22 cellular contexts compared by ENCODE assay signal in the genomic region with DNA sequence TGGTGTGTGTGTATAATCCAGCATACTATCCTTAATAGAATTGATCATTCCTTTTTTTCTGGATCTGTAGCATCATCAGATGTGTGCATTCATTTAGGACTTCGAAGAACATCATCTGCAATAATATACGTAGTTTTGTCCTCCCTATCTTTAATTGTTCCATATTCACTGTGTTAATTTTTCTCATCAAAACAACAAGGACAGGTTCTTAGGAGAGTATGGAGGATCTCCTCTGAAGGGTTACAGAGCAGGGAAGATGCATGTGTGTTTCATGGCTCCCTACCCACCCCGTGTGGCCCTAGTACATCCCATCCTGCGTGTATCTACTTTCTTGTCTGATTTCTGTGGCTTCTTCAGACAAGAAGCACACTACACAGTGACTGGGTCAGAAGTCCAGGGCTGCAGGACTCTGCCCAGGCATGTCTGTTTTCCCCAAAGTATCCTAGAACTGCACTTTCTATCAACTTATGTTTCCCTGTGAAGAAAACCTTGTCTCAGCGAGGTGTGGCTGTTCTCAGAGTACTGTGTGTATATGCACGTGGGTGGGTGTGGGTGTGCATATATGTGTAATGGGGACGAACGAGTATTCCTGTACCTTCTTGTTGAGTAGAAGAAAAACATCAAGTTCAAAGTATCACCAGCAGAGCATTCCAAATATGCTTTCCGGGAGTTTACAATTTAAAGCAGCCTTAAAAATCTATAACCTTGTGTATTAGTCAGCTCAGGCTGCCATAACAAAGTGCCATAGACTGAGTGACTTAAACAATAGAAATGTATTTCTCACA.
DNase-seq lines count a peak whose midpoint lies in the region; ATAC-seq and TF ChIP-seq lines count a peak whose summit lies in the region.
"Had no signal": no experiment of that assay in that cellular context is flagged by ENCODE, and none has a peak within 500 bp of the region (broad histone marks: within the 10 kb centered on the region; RNA-seq: fewer than 3 reads in every experiment).

No MANE protein-coding gene starts in this region.

- TF ChIP-seq CTCF in WTC11 (IDR thresholded peaks at IDR 0.05) = no peak
- no peak for TF ChIP-seq CTCF in neural crest cell (conservative IDR thresholded peaks at IDR 0.05)
- no peak for TF ChIP-seq CTCF in MM.1S (IDR thresholded peaks at IDR 0.05; ENCODE audit: low read length)

- no peak overlapping the region for H3K9ac ChIP-seq in MM.1S (ENCODE audit: low read length)

- H3K27me3 Mint-ChIP-seq in WTC11 (ENCODE audit: low read depth) (no peaks in the 10 kb centered on the region; the same call in 1 of the 2 replicates), neural crest cell (ENCODE audit: low read depth) (no peaks in the 10 kb centered on the region)
- H3K27me3 Mint-ChIP-seq: activated naive CD8-positive, alpha-beta T cell treated with anti-CD3 and anti-CD28 coated beads, Interleukin-2, amount 10 ng/mL, durations not matched to agents 7 days and 5 days had no signal

- H3K4me3 ChIP-seq in MM.1S (ENCODE audit: low read length) = no peak overlapping the region
- H3K4me3 ChIP-seq: pancreas, Peyer's patch had no signal

- TF ChIP-seq POLR2A in erythroblast (IDR thresholded peaks at IDR 0.05; ENCODE audit: low read length) = no peak

- no peaks in the 10 kb centered on the region for H4K20me1 ChIP-seq in MM.1S (ENCODE audit: insufficient read depth, low read length)

- no peak overlapping the region for H3K27ac ChIP-seq in MM.1S (ENCODE audit: low read length)
- H3K27ac ChIP-seq: HL-60, pancreas had no signal

- H3K27ac Mint-ChIP-seq in WTC11 = peak overlapping the region; percentile 46
- peak overlapping the region; percentile 40 for H3K27ac Mint-ChIP-seq in neural crest cell (ENCODE audit: unreplicated experiment)
- H3K27ac Mint-ChIP-seq: activated naive CD8-positive, alpha-beta T cell treated with anti-CD3 and anti-CD28 coated beads, Interleukin-2, amount 10 ng/mL, durations not matched to agents 7 days and 5 days had no signal

- no peaks in the 10 kb centered on the region for H3K4me1 ChIP-seq in MM.1S (ENCODE audit: low read length)
- H3K4me1 ChIP-seq: pancreas had no signal

- peaks cover 15% of the 10 kb centered on the region for H3K9me3 Mint-ChIP-seq in WTC11
- peaks cover 6% of the 10 kb centered on the region for H3K9me3 Mint-ChIP-seq in neural crest cell

- H3K4me3 Mint-ChIP-seq in WTC11 (no peak overlapping the region), neural crest cell (no peak overlapping the region)
- H3K4me3 Mint-ChIP-seq: activated naive CD8-positive, alpha-beta T cell treated with anti-CD3 and anti-CD28 coated beads, Interleukin-2, amount 10 ng/mL, durations not matched to agents 7 days and 5 days had no signal

- no peak for ATAC-seq in WTC11
- peak; percentile 95 for ATAC-seq in esophagus mucosa
- no peak for ATAC-seq in GM18502 (IDR thresholded peaks at IDR 0.05; ENCODE audit: poor library complexity, unreplicated experiment)
- ATAC-seq: activated CD4-positive, CD25-positive, alpha-beta regulatory T cell treated with anti-CD3 and anti-CD28 coated beads, Interleukin-2, amount 50 U/mL, for 24 hours; pancreas had no signal

- CTCF ChIA-PET in WTC11 (lab: Charles Lee) = no interaction called here

- H3K4me2 ChIP-seq in MM.1S (ENCODE audit: low read depth, low read length) = no peak overlapping the region

- peak; percentile 41 for DNase-seq in EH (ENCODE audit: low read depth)
- DNase-seq in WTC11 (ENCODE audit: low spot score) = no peak
- DNase-seq in neural crest cell (ENCODE audit: low read depth, low spot score) = no peak
- DNase-seq in erythroblast (lab: John Stamatoyannopoulos, UW) = no peak
- no peak for DNase-seq in MM.1S
- no peak for DNase-seq in DMS53 treated with DMSO at 0.1 percent for 48 hours (lab: John Stamatoyannopoulos, UW; ENCODE audit: unreplicated experiment)
- DNase-seq: activated CD8-positive, alpha-beta memory T cell treated with anti-CD3 and anti-CD28 coated beads, Interleukin-2, amount 50 U/mL, for 48 hours; activated naive CD8-positive, alpha-beta T cell treated with anti-CD3 and anti-CD28 coated beads, Interleukin-2, amount 10 ng/mL, durations not matched to agents 7 days and 5 days; DMS153; foreskin melanocyte; HCEC 1CT; Kasumi-1; mesendoderm; NCI-H1694; NCI-H510A treated with DMSO at 0.1 percent for 48 hours; pancreas; stimulated activated CD4-positive, alpha-beta T cell treated with anti-CD3 and anti-CD28 coated beads, Interleukin-12 subunit alpha, Interleukin-12 subunit beta, amount 100 ng/mL, for 4 hours had no signal

- H3K79me2 ChIP-seq in MM.1S (ENCODE audit: low read length) = no peaks in the 10 kb centered on the region

- H3K36me3 ChIP-seq in MM.1S (replicated peaks; ENCODE audit: insufficient read depth, low read length) = no peaks in the 10 kb centered on the region
- H3K36me3 ChIP-seq: pancreas, Peyer's patch had no signal

- H3K9me2 ChIP-seq in MM.1S (replicated peaks; ENCODE audit: insufficient read depth, low read length) = no peaks in the 10 kb centered on the region

- POLR2A ChIA-PET in WTC11 (lab: Charles Lee) = no interaction called here

- no peaks in the 10 kb centered on the region for H3K9me3 ChIP-seq in MM.1S (replicated peaks; ENCODE audit: insufficient read depth, low read length)
- H3K9me3 ChIP-seq: pancreas had no signal

- no peak overlapping the region for H2AFZ ChIP-seq in MM.1S (ENCODE audit: low read length)

- no peaks in the 10 kb centered on the region for H3F3A ChIP-seq in MM.1S (ENCODE audit: insufficient read depth, low read length)

- H3K36me3 Mint-ChIP-seq in WTC11 = peaks cover 11% of the 10 kb centered on the region
- peaks cover 10% of the 10 kb centered on the region for H3K36me3 Mint-ChIP-seq in neural crest cell (ENCODE audit: low read depth)

- H3K27me3 ChIP-seq in MM.1S (replicated peaks; ENCODE audit: insufficient read depth, low read length) = no peaks in the 10 kb centered on the region
- H3K27me3 ChIP-seq: pancreas, Peyer's patch had no signal

- peaks cover 9% of the 10 kb centered on the region for H3K4me1 Mint-ChIP-seq in WTC11
- H3K4me1 Mint-ChIP-seq in neural crest cell = no peaks in the 10 kb centered on the region

TF ChIP-seq in WTC11, 78 proteins besides CTCF, POLR2A, EP300 and RAD21 (continues in another document):
- TF ChIP-seq TP53 (CRISPR knock-in tag; IDR thresholded peaks at IDR 0.05) (no peak), ZNF396 (CRISPR knock-in tag; IDR thresholded peaks at IDR 0.05; ENCODE audit: borderline replicate concordance) (no peak)
- TF ChIP-seq, protein P1, sequence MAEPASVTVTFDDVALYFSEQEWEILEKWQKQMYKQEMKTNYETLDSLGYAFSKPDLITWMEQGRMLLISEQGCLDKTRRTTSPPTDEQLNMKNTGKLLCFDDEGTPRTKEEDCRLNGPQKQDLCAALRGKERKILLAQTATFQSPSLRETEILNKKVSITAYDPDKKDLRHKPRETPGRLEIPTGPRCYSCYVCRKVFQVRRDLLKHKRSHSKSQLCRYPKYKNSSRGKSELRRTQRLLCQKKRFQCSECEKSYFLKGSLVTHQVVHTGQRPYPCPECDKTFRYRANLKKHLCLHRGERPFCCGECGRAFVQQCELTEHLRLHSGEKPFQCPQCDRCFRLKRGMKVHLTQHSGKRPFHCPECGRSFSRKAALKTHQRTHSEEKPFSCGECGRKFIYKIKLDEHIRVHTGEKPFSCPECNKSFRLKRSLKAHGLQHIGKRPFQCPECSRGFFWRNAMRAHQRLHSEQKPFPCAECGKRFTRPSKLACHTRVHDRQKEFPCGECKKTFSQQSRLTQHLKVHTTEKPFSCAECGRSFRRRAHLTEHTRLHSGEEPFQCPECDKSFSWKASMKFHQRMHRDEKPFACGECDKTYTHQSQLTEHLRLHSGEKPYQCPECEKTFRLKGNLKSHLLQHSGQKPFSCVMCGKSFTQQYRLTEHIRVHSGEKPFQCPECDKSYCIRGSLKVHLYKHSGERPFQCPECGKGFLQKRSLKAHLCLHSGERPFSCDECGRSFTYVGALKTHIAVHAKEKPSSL (CRISPR knock-in tag; conservative IDR thresholded peaks at IDR 0.05) = no peak
- TF ChIP-seq, protein P2, sequence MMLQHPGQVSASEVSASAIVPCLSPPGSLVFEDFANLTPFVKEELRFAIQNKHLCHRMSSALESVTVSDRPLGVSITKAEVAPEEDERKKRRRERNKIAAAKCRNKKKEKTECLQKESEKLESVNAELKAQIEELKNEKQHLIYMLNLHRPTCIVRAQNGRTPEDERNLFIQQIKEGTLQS (CRISPR knock-in tag; conservative IDR thresholded peaks at IDR 0.05) = no peak
- TF ChIP-seq, protein P3, sequence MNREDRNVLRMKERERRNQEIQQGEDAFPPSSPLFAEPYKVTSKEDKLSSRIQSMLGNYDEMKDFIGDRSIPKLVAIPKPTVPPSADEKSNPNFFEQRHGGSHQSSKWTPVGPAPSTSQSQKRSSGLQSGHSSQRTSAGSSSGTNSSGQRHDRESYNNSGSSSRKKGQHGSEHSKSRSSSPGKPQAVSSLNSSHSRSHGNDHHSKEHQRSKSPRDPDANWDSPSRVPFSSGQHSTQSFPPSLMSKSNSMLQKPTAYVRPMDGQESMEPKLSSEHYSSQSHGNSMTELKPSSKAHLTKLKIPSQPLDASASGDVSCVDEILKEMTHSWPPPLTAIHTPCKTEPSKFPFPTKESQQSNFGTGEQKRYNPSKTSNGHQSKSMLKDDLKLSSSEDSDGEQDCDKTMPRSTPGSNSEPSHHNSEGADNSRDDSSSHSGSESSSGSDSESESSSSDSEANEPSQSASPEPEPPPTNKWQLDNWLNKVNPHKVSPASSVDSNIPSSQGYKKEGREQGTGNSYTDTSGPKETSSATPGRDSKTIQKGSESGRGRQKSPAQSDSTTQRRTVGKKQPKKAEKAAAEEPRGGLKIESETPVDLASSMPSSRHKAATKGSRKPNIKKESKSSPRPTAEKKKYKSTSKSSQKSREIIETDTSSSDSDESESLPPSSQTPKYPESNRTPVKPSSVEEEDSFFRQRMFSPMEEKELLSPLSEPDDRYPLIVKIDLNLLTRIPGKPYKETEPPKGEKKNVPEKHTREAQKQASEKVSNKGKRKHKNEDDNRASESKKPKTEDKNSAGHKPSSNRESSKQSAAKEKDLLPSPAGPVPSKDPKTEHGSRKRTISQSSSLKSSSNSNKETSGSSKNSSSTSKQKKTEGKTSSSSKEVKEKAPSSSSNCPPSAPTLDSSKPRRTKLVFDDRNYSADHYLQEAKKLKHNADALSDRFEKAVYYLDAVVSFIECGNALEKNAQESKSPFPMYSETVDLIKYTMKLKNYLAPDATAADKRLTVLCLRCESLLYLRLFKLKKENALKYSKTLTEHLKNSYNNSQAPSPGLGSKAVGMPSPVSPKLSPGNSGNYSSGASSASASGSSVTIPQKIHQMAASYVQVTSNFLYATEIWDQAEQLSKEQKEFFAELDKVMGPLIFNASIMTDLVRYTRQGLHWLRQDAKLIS (CRISPR knock-in tag; IDR thresholded peaks at IDR 0.05; ENCODE audit: borderline replicate concordance) = no peak
